In the genomic region with DNA sequence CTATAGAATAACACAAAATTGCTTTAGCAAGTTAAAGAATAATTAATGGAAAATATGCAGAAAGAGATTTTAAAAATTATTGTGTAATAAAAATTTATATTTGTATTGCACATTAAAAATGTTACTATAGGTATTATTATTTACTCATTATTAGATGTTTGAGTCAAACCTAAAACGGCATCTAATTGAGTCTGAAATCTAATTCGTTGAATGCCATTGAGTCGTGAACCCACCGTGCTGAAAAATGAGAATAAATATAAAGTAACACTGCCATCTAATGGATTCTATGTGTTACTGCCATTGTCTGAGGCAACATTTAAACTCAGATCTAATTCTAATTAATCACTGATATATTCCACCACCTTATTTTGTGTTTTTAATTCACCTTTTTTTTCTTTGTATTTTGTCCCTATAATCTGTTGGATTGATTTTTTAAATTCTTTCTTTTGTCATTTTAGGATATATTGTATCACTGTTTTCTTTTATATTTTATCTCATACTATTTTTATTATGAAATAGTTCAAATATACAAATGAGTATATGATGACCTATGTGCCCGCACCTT, we compare ENCODE assay signal across 8 cellular contexts.
DNase-seq lines count a peak whose midpoint lies in the region; ATAC-seq and FAIRE-seq lines count a peak whose summit lies in the region.

No MANE protein-coding gene starts in this region.

- H3K4me3 Mint-ChIP-seq in CD4-positive, CD25-positive, alpha-beta regulatory T cell = no peak overlapping the region
- H3K4me3 Mint-ChIP-seq in naive thymus-derived CD8-positive, alpha-beta T cell = no peak overlapping the region

- H3K4me2 ChIP-seq in neuronal stem cell (ENCODE audit: insufficient read depth, low read length, poor library complexity, severe bottlenecking) = no peak overlapping the region

- H3K9me3 Mint-ChIP-seq in CD4-positive, CD25-positive, alpha-beta regulatory T cell = no peaks in the 10 kb centered on the region
- no peaks in the 10 kb centered on the region for H3K9me3 Mint-ChIP-seq in naive thymus-derived CD8-positive, alpha-beta T cell

- POLR2A ChIA-PET in naive thymus-derived CD8-positive, alpha-beta T cell (lab: Charles Lee) = no interaction called here

- no peak overlapping the region for H3K18ac ChIP-seq in neuronal stem cell (ENCODE audit: low read length)

- H3K9me3 ChIP-seq in CD4-positive, CD25-positive, alpha-beta regulatory T cell (ENCODE audit: control insufficient read depth in 2 of 2, low read length in 2 of 2) = no peaks in the 10 kb centered on the region
- no peaks in the 10 kb centered on the region for H3K9me3 ChIP-seq in neuronal stem cell (replicated peaks in 1 of 2; ENCODE audit: control insufficient read depth in 2 of 2, insufficient read depth in 1 of 2, low read depth in 1 of 2, low read length in 2 of 2)

- peak; percentile 58 to 71 for ATAC-seq in CD4-positive, CD25-positive, alpha-beta regulatory T cell (ENCODE audit: low read depth in 2 of 2)
- ATAC-seq in GM18909 (IDR thresholded peaks at IDR 0.05; ENCODE audit: poor library complexity, unreplicated experiment) = peak; percentile 82
- ATAC-seq in naive thymus-derived CD8-positive, alpha-beta T cell = peak; percentile 69

- H3K4me3 ChIP-seq in CD4-positive, CD25-positive, alpha-beta regulatory T cell (ENCODE audit: low read depth, low read length) = no peak overlapping the region
- H3K4me3 ChIP-seq in neuronal stem cell (ENCODE audit: low read length in 2 of 2) = no peak overlapping the region

- peaks cover 21% of the 10 kb centered on the region for H3K27me3 Mint-ChIP-seq in CD4-positive, CD25-positive, alpha-beta regulatory T cell
- H3K27me3 Mint-ChIP-seq in naive thymus-derived CD8-positive, alpha-beta T cell = peaks cover 0 to 3% (median 0%) of the 10 kb centered on the region in 5 donors

- no peak overlapping the region for H3K27ac ChIP-seq in CD4-positive, CD25-positive, alpha-beta regulatory T cell (ENCODE audit: insufficient read depth, low read length, poor library complexity, severe bottlenecking)
- H3K27ac ChIP-seq in neuronal stem cell (replicated peaks; ENCODE audit: low read length) = no peak overlapping the region

- peak; percentile 99 for FAIRE-seq in endometrium (lab: Jason Lieb, UNC)

- no peaks in the 10 kb centered on the region for H3K79me1 ChIP-seq in neuronal stem cell (ENCODE audit: low read depth, low read length)

- H3K27me3 ChIP-seq in CD4-positive, CD25-positive, alpha-beta regulatory T cell (ENCODE audit: control insufficient read depth, insufficient read depth, low read length) = no peaks in the 10 kb centered on the region
- H3K27me3 ChIP-seq in neuronal stem cell (ENCODE audit: control insufficient read depth in 3 of 3, insufficient read depth in 3 of 3, low read depth in 1 of 3, low read length in 3 of 3) = no peaks in the 10 kb centered on the region

- peak in 2 of 3 donors; percentile 51 to 65 for DNase-seq in CD4-positive, CD25-positive, alpha-beta regulatory T cell
- DNase-seq in LHCN-M2 (ENCODE audit: low read depth) = peak; percentile 55
- DNase-seq in RKO (ENCODE audit: low spot score) = peak; percentile 77
- peak in 3 of 10 donors; percentile 42 to 51 (median 46) for DNase-seq in naive thymus-derived CD8-positive, alpha-beta T cell
- no peak for DNase-seq in neuronal stem cell (ENCODE audit: low spot score)
- no peak for DNase-seq in GM19238 (ENCODE audit: insufficient read length, low spot score)

- no peaks in the 10 kb centered on the region for H3K36me3 Mint-ChIP-seq in CD4-positive, CD25-positive, alpha-beta regulatory T cell
- H3K36me3 Mint-ChIP-seq in naive thymus-derived CD8-positive, alpha-beta T cell = no peaks in the 10 kb centered on the region

- no peak overlapping the region for H3K14ac ChIP-seq in neuronal stem cell (ENCODE audit: low read length)

- H3K23ac ChIP-seq in neuronal stem cell (ENCODE audit: low read depth, low read length, poor library complexity) = no peak overlapping the region

- no peak overlapping the region for H2AFZ ChIP-seq in neuronal stem cell (ENCODE audit: low read length)

- H2AK5ac ChIP-seq in neuronal stem cell (ENCODE audit: low read depth, low read length) = no peak overlapping the region

- H3K4me1 ChIP-seq in CD4-positive, CD25-positive, alpha-beta regulatory T cell (ENCODE audit: control insufficient read depth, insufficient read depth, low read length, poor library complexity, severe bottlenecking) = no peaks in the 10 kb centered on the region
- no peaks in the 10 kb centered on the region for H3K4me1 ChIP-seq in neuronal stem cell (ENCODE audit: control insufficient read depth in 2 of 2, insufficient read depth in 1 of 2, low read depth in 1 of 2, low read length in 2 of 2)

- WGBS in neuronal stem cell (ENCODE audit: extremely low coverage in 2 of 2, insufficient read length in 2 of 2, insufficient replicate concordance in 1 of 2), 2 donors = no CpG with 5 or more reads among the region's 5 CpGs

- H4K91ac ChIP-seq in neuronal stem cell (ENCODE audit: low read depth, low read length, poor library complexity) = no peak overlapping the region

- no peak overlapping the region for H3K9ac ChIP-seq in neuronal stem cell (ENCODE audit: low read depth, low read length, poor library complexity)

- no peaks in the 10 kb centered on the region for H3K36me3 ChIP-seq in CD4-positive, CD25-positive, alpha-beta regulatory T cell (ENCODE audit: control insufficient read depth, insufficient read depth, low read length)
- H3K36me3 ChIP-seq in neuronal stem cell (replicated peaks in 1 of 2; ENCODE audit: control insufficient read depth in 2 of 2, insufficient read depth in 2 of 2, low read length in 2 of 2) = no peaks in the 10 kb centered on the region

- no peak overlapping the region for H3K27ac Mint-ChIP-seq in CD4-positive, CD25-positive, alpha-beta regulatory T cell
- no peak overlapping the region for H3K27ac Mint-ChIP-seq in naive thymus-derived CD8-positive, alpha-beta T cell

- H3K4me1 Mint-ChIP-seq in CD4-positive, CD25-positive, alpha-beta regulatory T cell = peaks cover 0 to 7% (median 1%) of the 10 kb centered on the region in 4 donors
- peaks cover 0 to 9% (median 6%) of the 10 kb centered on the region in 4 donors for H3K4me1 Mint-ChIP-seq in naive thymus-derived CD8-positive, alpha-beta T cell

- H3K4ac ChIP-seq in neuronal stem cell (ENCODE audit: low read length) = no peak overlapping the region

- no peak overlapping the region for H2BK120ac ChIP-seq in neuronal stem cell (ENCODE audit: low read depth, low read length)

- H2BK15ac ChIP-seq in neuronal stem cell (ENCODE audit: low read length) = no peak overlapping the region

- no peak overlapping the region for H2BK5ac ChIP-seq in neuronal stem cell (ENCODE audit: low read length)

- H4K8ac ChIP-seq in neuronal stem cell (ENCODE audit: low read depth, low read length) = no peak overlapping the region

- H2BK12ac ChIP-seq in neuronal stem cell (ENCODE audit: low read length) = no peak overlapping the region

Comparison
In these comparisons a context has a peak if more than half of its experiments do, and no peak if none do; other contexts are left out.
1. DNase-seq: peak in CD4-positive, CD25-positive, alpha-beta regulatory T cell (2 of 3), LHCN-M2 (single experiment) and RKO (single experiment); none in neuronal stem cell (single experiment) and GM19238 (single experiment).
2. Peak in every context shown above with its lines, with median percentiles within 50 percentile points of each other: ATAC-seq.